In genomic region chr19:58361900-58362271, GRCh38 we compare ENCODE assay signal across 8 cellular contexts. TPM values are rescaled to one million over a fixed set of nuclear protein-coding genes. Genes with fewer than 3 reads are reported as not detected.
DNase-seq lines count a peak whose midpoint lies in the region; ATAC-seq and TF ChIP-seq lines count a peak whose summit lies in the region.

No MANE protein-coding gene starts in this region.

- intact Hi-C loops in A673 (cut with micrococcal nuclease; ENCODE audit: unreplicated experiment), result no loop called here
- intact Hi-C loops in left colon (cut with DNase I, micrococcal nuclease), result no loop called here

- H3K9me3 ChIP-seq in A673 (ENCODE audit: low read depth, low read length, poor library complexity, severe bottlenecking), result no peaks in the 10 kb centered on the region
- no peaks in the 10 kb centered on the region for H3K9me3 ChIP-seq in SJSA1 (replicated peaks)

- no peak for TF ChIP-seq POLR2A in GM18505 (IDR thresholded peaks at IDR 0.05; ENCODE audit: borderline replicate concordance, extremely low read depth, insufficient read depth, insufficient read length)

- H3K4me3 ChIP-seq in A673 (ENCODE audit: low read depth, low read length, poor library complexity, severe bottlenecking), result peak overlapping the region; percentile 95
- H3K4me3 ChIP-seq in SJSA1, result peak overlapping the region; percentile 48
- peak overlapping the region; percentile 72 for H3K4me3 ChIP-seq in brain microvascular endothelial cell (ENCODE audit: low read depth, low read length)

- POLR2A ChIA-PET in A673 (lab: Charles Lee; ENCODE audit: low non-redundant PET), result interaction anchor here (0.5 kb wide), 1 partner anchor 65 kb away, joined by 4 read pairs; no protein-coding TSS in a partner anchor

- H3K27me3 ChIP-seq in A673 (replicated peaks; ENCODE audit: insufficient read depth, low read depth, low read length, poor library complexity) (no peaks in the 10 kb centered on the region), SJSA1 (replicated peaks) (peaks cover 3% of the 10 kb centered on the region; the same call in 1 of the 2 replicates), brain microvascular endothelial cell (replicated peaks) (no peaks in the 10 kb centered on the region)

- CTCF ChIA-PET in A673 (lab: Charles Lee), result interaction anchor here (1.0 kb wide), 1 partner anchor 14 kb away, joined by 3 read pairs; no protein-coding TSS in a partner anchor

- in situ Hi-C loops in brain microvascular endothelial cell (cut with HindIII; ENCODE audit: low pct_ligation_motif_present, low sequenced_read_pairs), result no loop called here

- ATAC-seq in GM18505 (IDR thresholded peaks at IDR 0.05; ENCODE audit: unreplicated experiment) (peak; percentile 3), HG03432 (IDR thresholded peaks at IDR 0.05; ENCODE audit: unreplicated experiment) (peak; percentile 13), left colon (peak; percentile 29)

- BruUV-seq in A673 (replicated peaks; lab: Mats Ljungman, UMichigan), result TSS peak; percentile 71

- H3K4me1 ChIP-seq in A673 (ENCODE audit: insufficient read depth, low read length, poor library complexity, severe bottlenecking), result peaks cover 6% of the 10 kb centered on the region
- peaks cover 14% of the 10 kb centered on the region for H3K4me1 ChIP-seq in SJSA1 (replicated peaks)

- H3K27ac ChIP-seq in A673 (ENCODE audit: low read depth, low read length, poor library complexity, severe bottlenecking) (peak overlapping the region; percentile 96), SJSA1 (peak overlapping the region; percentile 74), brain microvascular endothelial cell (peak overlapping the region; percentile 77)

- DNase-seq in A673 (ENCODE audit: low spot score), result peak; percentile 58
- DNase-seq in SJSA1 (ENCODE audit: low read depth in 1 of 2, low spot score in 2 of 2), result peak in 1 of 2 experiments; percentile 60
- no peak for DNase-seq in brain microvascular endothelial cell
- DNase-seq in left colon, result peak; percentile 54 to 65
- peak; percentile 42 for DNase-seq in stimulated activated CD4-positive, alpha-beta T cell treated with anti-CD3 and anti-CD28 coated beads, Interleukin-4, amount 100 ng/mL, for 4 hours
- DNase-seq in DMS153 treated with DMSO at 0.1 percent for 48 hours (lab: John Stamatoyannopoulos, UW; ENCODE audit: unreplicated experiment), result no peak

- TF ChIP-seq CTCF in A673 (conservative IDR thresholded peaks at IDR 0.05; ENCODE audit: low read depth, low read length), result no peak
- TF ChIP-seq CTCF in brain microvascular endothelial cell (IDR thresholded peaks at IDR 0.05; ENCODE audit: low read depth, low read length, missing control alignments), result no peak

- H3K36me3 ChIP-seq in A673 (ENCODE audit: insufficient read depth, low read length, poor library complexity, severe bottlenecking), result no peaks in the 10 kb centered on the region
- no peaks in the 10 kb centered on the region for H3K36me3 ChIP-seq in SJSA1
- H3K36me3 ChIP-seq in brain microvascular endothelial cell (replicated peaks), result no peaks in the 10 kb centered on the region

RNA-seq across cellular contexts. Expression of gene ZNF497, which starts 0.7 kb away (rescaled TPM):
- 2.6 and 3.4 TPM in 2 replicates for total RNA-seq in A673 (2021)
- 0.19 and 1.3 TPM in 2 replicates for total RNA-seq in SJSA1 (2014; rRNA removed; shearing (Covaris generic))
- 1 to 10 TPM in 1 of 2 donors, under 1 TPM in 1; 0.73 to 1.6 TPM for total RNA-seq in left colon

RNA-seq across cellular contexts. Expression of gene A1BG, which starts 8.6 kb away (rescaled TPM):
- 15.2 and 18.2 TPM in 2 replicates for total RNA-seq in A673 (2021)
- total RNA-seq in SJSA1 (2014; rRNA removed; shearing (Covaris generic)), result 23.6 and 67.7 TPM in 2 replicates
- 1 to 10 TPM; 2.1 to 2.5 TPM for total RNA-seq in left colon

RNA-seq across cellular contexts. Expression of gene ZNF837, which starts 18.9 kb away (rescaled TPM):
- total RNA-seq in A673 (2021) (1.3 and 1.8 TPM in 2 replicates), left colon (1 to 10 TPM; 2.4 to 2.5 TPM)
- total RNA-seq in SJSA1 (2014; rRNA removed; shearing (Covaris generic)), result 2.5 and 7.0 TPM in 2 replicates

RNA-seq across cellular contexts. Expression of gene RPS5, which starts 25.2 kb away (rescaled TPM):
- total RNA-seq in A673 (2021) (1,249 and 1,257 TPM in 2 replicates), left colon (100 to 1,000 TPM; 600 to 683 TPM)
- 1,597 and 2,220 TPM in 2 replicates for total RNA-seq in SJSA1 (2014; rRNA removed; shearing (Covaris generic))

RNA-seq across cellular contexts. Expression of gene RNF225, which starts 33.6 kb away (rescaled TPM):
- total RNA-seq in A673 (2021), result 0.60 and 0.74 TPM in 2 replicates
- 0.53 TPM in 1 of 2 replicates, not detected in the other for total RNA-seq in SJSA1 (2014; rRNA removed; shearing (Covaris generic))
- total RNA-seq in left colon, result not detected

Comparison
In these comparisons a context has a peak if more than half of its experiments do, and no peak if none do; other contexts are left out.
1. DNase-seq: peak in A673 (single experiment), left colon (2 of 2) and stimulated activated CD4-positive, alpha-beta T cell treated with anti-CD3 and anti-CD28 coated beads, Interleukin-4, amount 100 ng/mL, for 4 hours (2 of 2); none in brain microvascular endothelial cell (single experiment) and DMS153 treated with DMSO at 0.1 percent for 48 hours (single experiment).
2. Peak in every context shown above with its lines, with median percentiles within 50 percentile points of each other: H3K27ac ChIP-seq, H3K4me3 ChIP-seq and ATAC-seq.